ENCODE assay signal across 19 cellular contexts in genomic region chr6:143822584-143823024, GRCh38. TPM values are rescaled to one million over a fixed set of nuclear protein-coding genes. Genes with fewer than 3 reads are reported as not detected.
DNase-seq lines count a peak whose midpoint lies in the region; ATAC-seq and TF ChIP-seq lines count a peak whose summit lies in the region.
"Had no signal": no experiment of that assay in that cellular context is flagged by ENCODE, and none has a peak within 500 bp of the region (broad histone marks: within the 10 kb centered on the region; RNA-seq: fewer than 3 reads in every experiment).

No MANE protein-coding gene starts in this region.

- TF ChIP-seq CTCF in brain microvascular endothelial cell (IDR thresholded peaks at IDR 0.05; ENCODE audit: low read depth, low read length, missing control alignments) (no peak), left lung (IDR thresholded peaks at IDR 0.05) (no peak), MM.1S (IDR thresholded peaks at IDR 0.05; ENCODE audit: low read length) (no peak), GM13976 (IDR thresholded peaks at IDR 0.05; ENCODE audit: borderline replicate concordance, control extremely low read depth, extremely low read depth, insufficient read depth, missing control alignments) (no peak)

- H3F3A ChIP-seq in MM.1S (ENCODE audit: insufficient read depth, low read length) = no peaks in the 10 kb centered on the region

- no peaks in the 10 kb centered on the region for H3K79me2 ChIP-seq in MM.1S (ENCODE audit: low read length)

- DNase-seq in A172 (ENCODE audit: low spot score) = peak; percentile 44
- peak; percentile 63 for DNase-seq in M059J (ENCODE audit: low read depth)
- DNase-seq in brain microvascular endothelial cell = peak; percentile 7
- no peak for DNase-seq in left lung
- no peak for DNase-seq in MM.1S
- DNase-seq in GM13976 (ENCODE audit: low spot score) = no peak
- DNase-seq in midbrain (lab: John Stamatoyannopoulos, UW) = no peak
- DNase-seq: activated CD4-positive, alpha-beta T cell treated with anti-CD3 and anti-CD28 coated beads for 4 hours; dorsolateral prefrontal cortex; gastrocnemius medialis; islet precursor cell; NCI-H1694 treated with DMSO at 0.1 percent for 48 hours; NCI-H524; T-helper 1 cell had no signal

- no peak overlapping the region for H3K9ac ChIP-seq in MM.1S (ENCODE audit: low read length)

- H2AFZ ChIP-seq in MM.1S (ENCODE audit: low read length) = no peak overlapping the region

- no peaks in the 10 kb centered on the region for H3K9me2 ChIP-seq in MM.1S (replicated peaks; ENCODE audit: insufficient read depth, low read length)

- H3K27me3 ChIP-seq in brain microvascular endothelial cell (replicated peaks) = no peaks in the 10 kb centered on the region
- H3K27me3 ChIP-seq in left lung = no peaks in the 10 kb centered on the region
- no peaks in the 10 kb centered on the region for H3K27me3 ChIP-seq in MM.1S (replicated peaks; ENCODE audit: insufficient read depth, low read length)
- H3K27me3 ChIP-seq: dorsolateral prefrontal cortex, gastrocnemius medialis had no signal

- no peaks in the 10 kb centered on the region for H3K36me3 ChIP-seq in brain microvascular endothelial cell (replicated peaks)
- peaks cover 0 to 16% of the 10 kb centered on the region in 2 donors for H3K36me3 ChIP-seq in left lung
- H3K36me3 ChIP-seq in MM.1S (replicated peaks; ENCODE audit: insufficient read depth, low read length) = no peaks in the 10 kb centered on the region
- H3K36me3 ChIP-seq: gastrocnemius medialis had no signal

- H4K20me1 ChIP-seq in MM.1S (ENCODE audit: insufficient read depth, low read length) = no peaks in the 10 kb centered on the region

- in situ Hi-C loops in brain microvascular endothelial cell (cut with HindIII; ENCODE audit: low pct_ligation_motif_present, low sequenced_read_pairs) (no loop called here), GM13976 (cut with MboI; ENCODE audit: low sequenced_read_pairs, unreplicated experiment) (no loop called here)

- H3K27ac ChIP-seq in brain microvascular endothelial cell (no peak overlapping the region), left lung (peak overlapping the region in 1 of 2 donors; percentile 30), MM.1S (ENCODE audit: low read length) (no peak overlapping the region)
- H3K27ac ChIP-seq: dorsolateral prefrontal cortex, gastrocnemius medialis, skin epidermis had no signal

- no peak overlapping the region for H3K4me3 ChIP-seq in brain microvascular endothelial cell (ENCODE audit: low read depth, low read length)
- no peak overlapping the region for H3K4me3 ChIP-seq in left lung
- H3K4me3 ChIP-seq in MM.1S (ENCODE audit: low read length) = no peak overlapping the region
- H3K4me3 ChIP-seq: dorsolateral prefrontal cortex, gastrocnemius medialis, skin epidermis had no signal

- H3K4me2 ChIP-seq in MM.1S (ENCODE audit: low read depth, low read length) = no peak overlapping the region

- H3K4me1 ChIP-seq in left lung (peaks cover 8 to 15% of the 10 kb centered on the region in 2 donors), MM.1S (ENCODE audit: low read length) (no peaks in the 10 kb centered on the region)
- H3K4me1 ChIP-seq: gastrocnemius medialis had no signal

- peak; percentile 56 for ATAC-seq in left lung
- no peak for ATAC-seq in GM19324 (IDR thresholded peaks at IDR 0.05; ENCODE audit: low FRiP score, unreplicated experiment)
- ATAC-seq: gastrocnemius medialis; natural killer cell treated with Interleukin-12 subunit alpha and Interleukin-12 subunit beta and Interleukin-15 and Interleukin-18, amount 100 ng/mL, for 72 hours had no signal

- intact Hi-C loops in left lung (cut with DNase I) = no loop called here

- H3K9me3 ChIP-seq in left lung = no peaks in the 10 kb centered on the region
- H3K9me3 ChIP-seq in MM.1S (replicated peaks; ENCODE audit: insufficient read depth, low read length) = no peaks in the 10 kb centered on the region
- H3K9me3 ChIP-seq: gastrocnemius medialis had no signal

RNA-seq across cellular contexts. Expression of gene LTV1, which starts 20.5 kb away (rescaled TPM):
- total RNA-seq in A172 (2014; rRNA removed; shearing (Covaris generic)) = 41.2 and 46.3 TPM in 2 replicates
- total RNA-seq in M059J (2014; rRNA removed; shearing (Covaris generic)) = 27.4 and 31.0 TPM in 2 replicates
- 10 to 100 TPM; 16.1 to 24.2 TPM for total RNA-seq in left lung

RNA-seq across cellular contexts. Expression of gene ZC2HC1B, which starts 41.7 kb away (rescaled TPM):
- not detected in 2 replicates for total RNA-seq in A172 (2014; rRNA removed; shearing (Covaris generic))
- not detected in 2 replicates for total RNA-seq in M059J (2014; rRNA removed; shearing (Covaris generic))
- total RNA-seq in left lung = not detected
- total RNA-seq: A673; gastrocnemius medialis; natural killer cell treated with Interleukin-12 subunit alpha and Interleukin-12 subunit beta and Interleukin-15 and Interleukin-18, amount 100 ng/mL, for 72 hours; subcutaneous adipose tissue had no signal

Comparison
In these comparisons a context has a peak if more than half of its experiments do, and no peak if none do; other contexts are left out.
1. DNase-seq: peak in A172 (single experiment), M059J (single experiment) and brain microvascular endothelial cell (single experiment); none in left lung (0 of 2), MM.1S (single experiment), GM13976 (single experiment) and midbrain (single experiment).